In the genomic region with DNA sequence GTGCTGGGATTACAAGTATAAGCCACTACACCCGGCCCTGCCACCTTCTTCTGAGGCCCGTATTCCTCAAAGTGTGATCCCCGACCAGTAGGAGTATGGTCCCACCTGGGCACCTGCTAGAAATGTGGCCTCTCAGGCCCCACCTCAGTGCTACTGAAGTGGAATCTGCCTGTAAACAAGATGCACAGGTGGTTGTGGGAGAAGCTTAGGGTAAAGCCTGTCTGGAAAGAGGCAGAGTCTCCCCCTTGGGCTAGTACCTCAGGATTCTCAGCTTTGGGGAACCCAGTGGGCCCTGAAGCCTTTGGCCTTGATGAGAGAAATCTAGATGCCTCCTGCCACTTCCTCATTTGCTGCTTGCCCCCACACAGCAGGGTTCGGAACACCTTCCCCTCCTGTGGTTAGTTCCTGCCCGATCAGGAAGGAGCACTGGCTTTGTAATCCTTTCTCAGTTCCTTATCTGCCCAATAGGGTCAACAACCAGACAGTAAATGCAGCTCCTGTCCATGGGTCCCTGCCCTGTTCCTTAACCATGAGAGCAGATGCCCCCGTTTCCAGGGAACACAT, we compare ENCODE assay signal across 8 cellular contexts. TPM values are rescaled to one million over a fixed set of nuclear protein-coding genes. Genes with fewer than 3 reads are reported as not detected.
DNase-seq lines count a peak whose midpoint lies in the region; ATAC-seq, FAIRE-seq and TF ChIP-seq lines count a peak whose summit lies in the region.

No MANE protein-coding gene starts in this region.

- H4K20me1 ChIP-seq in mammary epithelial cell (ENCODE audit: insufficient read depth, low read length) (no peaks in the 10 kb centered on the region), SU-DHL-6 (ENCODE audit: low read depth, low read length) (no peaks in the 10 kb centered on the region)

- peaks cover 11% of the 10 kb centered on the region for H3F3A ChIP-seq in SU-DHL-6 (ENCODE audit: insufficient read depth)

- H2AFZ ChIP-seq in mammary epithelial cell (ENCODE audit: low read depth, low read length): no peak overlapping the region
- no peak overlapping the region for H2AFZ ChIP-seq in SU-DHL-6 (ENCODE audit: low read depth, low read length, severe bottlenecking)

- DNase-seq in breast epithelium (ENCODE audit: low spot score in 2 of 2) (no peak), mammary epithelial cell (no peak), right cardiac atrium (peak in 1 of 3 donors; percentile 66), cerebellar cortex (ENCODE audit: low spot score) (no peak), posterior vena cava (ENCODE audit: low spot score) (no peak), urothelium cell line (ENCODE audit: low spot score) (no peak)

- H3K4me1 ChIP-seq in breast epithelium: peaks cover 3 to 7% of the 10 kb centered on the region in 2 donors
- peaks cover 56% of the 10 kb centered on the region for H3K4me1 ChIP-seq in mammary epithelial cell (ENCODE audit: insufficient read depth, low read length)
- peaks cover 20% of the 10 kb centered on the region for H3K4me1 ChIP-seq in right cardiac atrium (ENCODE audit: control insufficient read depth, insufficient read depth, low read length)

- no peak for FAIRE-seq in urothelium cell line (lab: Jason Lieb, UNC)

- no TSS peak for BruUV-seq in mammary epithelial cell (replicated peaks; lab: Mats Ljungman, UMichigan)

- in situ Hi-C loops in mammary epithelial cell (cut with MboI; ENCODE audit: low sequenced_read_pairs in 2 of 2): no loop called here

- peak; percentile 58 for ATAC-seq in HG03045 (IDR thresholded peaks at IDR 0.05; ENCODE audit: unreplicated experiment)
- ATAC-seq in right cardiac atrium: peak; percentile 16 to 34

- no peak for TF ChIP-seq CTCF in breast epithelium (IDR thresholded peaks at IDR 0.05)
- TF ChIP-seq CTCF in mammary epithelial cell (conservative IDR thresholded peaks at IDR 0.05 in 1 of 2, IDR thresholded peaks at IDR 0.05 in 1 of 2; ENCODE audit: extremely low read depth in 1 of 2, insufficient read depth in 1 of 2, low read depth in 1 of 2, low read length in 2 of 2): no peak
- no peak for TF ChIP-seq CTCF in SU-DHL-6 (IDR thresholded peaks at IDR 0.05; ENCODE audit: insufficient read depth, low read length, poor library complexity, severe bottlenecking)

- CTCF ChIA-PET in mammary epithelial cell (lab: Charles Lee; ENCODE audit: low non-redundant PET): no interaction called here

- TF ChIP-seq POLR2A in breast epithelium (IDR thresholded peaks at IDR 0.05): no peak

- no peak overlapping the region for H3K4me2 ChIP-seq in mammary epithelial cell (ENCODE audit: insufficient read depth, low read depth, low read length)
- H3K4me2 ChIP-seq in SU-DHL-6 (ENCODE audit: low read depth, low read length, poor library complexity, severe bottlenecking): peak overlapping the region; percentile 66

- intact Hi-C loops in breast epithelium (cut with DNase I; ENCODE audit: low total_unique reads) (no loop called here), mammary epithelial cell (cut with micrococcal nuclease) (no loop called here), right cardiac atrium (cut with DNase I) (no loop called here), posterior vena cava (cut with DNase I) (no loop called here)

- H3K9ac ChIP-seq in mammary epithelial cell (ENCODE audit: insufficient read depth, low read length) (no peak overlapping the region), SU-DHL-6 (ENCODE audit: low read length) (peak overlapping the region; percentile 30)

- no peaks in the 10 kb centered on the region for H3K9me3 ChIP-seq in breast epithelium
- H3K9me3 ChIP-seq in mammary epithelial cell (replicated peaks; ENCODE audit: insufficient read depth, low read length): no peaks in the 10 kb centered on the region
- no peaks in the 10 kb centered on the region for H3K9me3 ChIP-seq in SU-DHL-6 (ENCODE audit: insufficient read depth, low read length)
- no peaks in the 10 kb centered on the region for H3K9me3 ChIP-seq in right cardiac atrium (ENCODE audit: control insufficient read depth, low read length)

- H3K79me2 ChIP-seq in mammary epithelial cell (ENCODE audit: insufficient read depth, low read length) (no peaks in the 10 kb centered on the region), SU-DHL-6 (ENCODE audit: insufficient read depth, low read length) (no peaks in the 10 kb centered on the region)

- H3K27ac ChIP-seq in breast epithelium (peak overlapping the region; percentile 65 to 76), mammary epithelial cell (ENCODE audit: insufficient read depth, low read depth, low read length) (no peak overlapping the region), SU-DHL-6 (ENCODE audit: low read depth, low read length) (peak overlapping the region; percentile 90), right cardiac atrium (ENCODE audit: low read length) (peak overlapping the region; percentile 28)

- no peak overlapping the region for H3K4me3 ChIP-seq in breast epithelium
- no peak overlapping the region for H3K4me3 ChIP-seq in mammary epithelial cell (replicated peaks in 1 of 3; ENCODE audit: insufficient read depth in 1 of 3, low read depth in 2 of 3, low read length in 3 of 3)
- no peak overlapping the region for H3K4me3 ChIP-seq in SU-DHL-6 (ENCODE audit: insufficient read depth, low read length, poor library complexity, severe bottlenecking)
- H3K4me3 ChIP-seq in right cardiac atrium (ENCODE audit: low read length): no peak overlapping the region

- H3K27me3 ChIP-seq in breast epithelium (no peaks in the 10 kb centered on the region), mammary epithelial cell (ENCODE audit: insufficient read depth, low read length) (no peaks in the 10 kb centered on the region), SU-DHL-6 (ENCODE audit: low read length) (no peaks in the 10 kb centered on the region), right cardiac atrium (ENCODE audit: control insufficient read depth, insufficient read depth) (no peaks in the 10 kb centered on the region)

- dilution Hi-C loops in mammary epithelial cell (cut with HindIII; ENCODE audit: low sequenced_read_pairs): loop anchor here (5.0 kb wide), 2 partner anchors 72 to 107 kb away; no protein-coding TSS in a partner anchor

- H3K36me3 ChIP-seq in breast epithelium (no peaks in the 10 kb centered on the region), mammary epithelial cell (ENCODE audit: insufficient read depth, low read length) (peaks cover 7% of the 10 kb centered on the region), SU-DHL-6 (ENCODE audit: low read length) (no peaks in the 10 kb centered on the region)

- 100% methylated on average over 4 of the region's 6 CpGs for WGBS in mammary epithelial cell (ENCODE audit: low coverage, missing lambda C conversion rate)
- whole genome bisulfite sequencing in right cardiac atrium: 70% methylated on average over 6 of the region's 6 CpGs

- no peaks in the 10 kb centered on the region for H3K9me2 ChIP-seq in SU-DHL-6 (replicated peaks; ENCODE audit: insufficient read depth, low read length)

RNA-seq across cellular contexts. Expression of gene TK2, which starts 25.2 kb away (rescaled TPM):
- 10 to 100 TPM; 33.1 to 98.4 (median 40.4) TPM for total RNA-seq in breast epithelium
- 10 to 100 TPM; 34.4 to 41.2 TPM for total RNA-seq in mammary epithelial cell
- 15.7 TPM for polyA plus RNA-seq in mammary epithelial cell
- polyA minus RNA-seq in mammary epithelial cell: 26.2 TPM
- total RNA-seq in right cardiac atrium: 10 to 100 TPM; 23.6 to 25.6 (median 24.8) TPM
- 18.2 TPM for polyA plus RNA-seq in right cardiac atrium
- 10 to 100 TPM; 23.6 to 37.2 TPM for total RNA-seq in posterior vena cava

RNA-seq across cellular contexts. Expression of gene CKLF, which starts 27.7 kb away (rescaled TPM):
- total RNA-seq in breast epithelium: 10 to 100 TPM; 36.6 to 62.6 (median 44.9) TPM
- 10 to 100 TPM; 26.8 to 46.6 TPM for total RNA-seq in mammary epithelial cell
- polyA plus RNA-seq in mammary epithelial cell: 108 TPM
- 17.3 TPM for polyA minus RNA-seq in mammary epithelial cell
- 10 to 100 TPM in 3 of 4 donors, 1 to 10 TPM in 1; 8.9 to 19.0 (median 13.3) TPM for total RNA-seq in right cardiac atrium
- 17.7 TPM for polyA plus RNA-seq in right cardiac atrium
- 10 to 100 TPM; 22.0 to 25.4 TPM for total RNA-seq in posterior vena cava

RNA-seq across cellular contexts. Expression of gene CMTM1, which starts 41.6 kb away (rescaled TPM):
- total RNA-seq in breast epithelium: 1 to 10 TPM; 1.6 to 2.9 (median 1.9) TPM
- 1 to 10 TPM; 2.7 to 2.8 TPM for total RNA-seq in mammary epithelial cell
- polyA plus RNA-seq in mammary epithelial cell: 1.5 TPM
- not detected for polyA minus RNA-seq in mammary epithelial cell
- total RNA-seq in right cardiac atrium: 1 to 10 TPM in 3 of 4 donors, under 1 TPM in 1; 0.82 to 2.6 (median 1.9) TPM
- 0.14 TPM for polyA plus RNA-seq in right cardiac atrium
- 1 to 10 TPM; 2.1 to 3.1 TPM for total RNA-seq in posterior vena cava

RNA-seq across cellular contexts. Expression of gene CMTM2, which starts 54.6 kb away (rescaled TPM):
- total RNA-seq in breast epithelium (not detected), mammary epithelial cell (not detected), right cardiac atrium (under 1 TPM in 1 of 4 donors, not detected in 3; 0.47 TPM), posterior vena cava (under 1 TPM in 1 of 2 donors, not detected in 1; 0.38 TPM)
- polyA plus RNA-seq in mammary epithelial cell (0.08 TPM), right cardiac atrium (not detected)
- polyA minus RNA-seq in mammary epithelial cell: not detected
